In the genomic region with DNA sequence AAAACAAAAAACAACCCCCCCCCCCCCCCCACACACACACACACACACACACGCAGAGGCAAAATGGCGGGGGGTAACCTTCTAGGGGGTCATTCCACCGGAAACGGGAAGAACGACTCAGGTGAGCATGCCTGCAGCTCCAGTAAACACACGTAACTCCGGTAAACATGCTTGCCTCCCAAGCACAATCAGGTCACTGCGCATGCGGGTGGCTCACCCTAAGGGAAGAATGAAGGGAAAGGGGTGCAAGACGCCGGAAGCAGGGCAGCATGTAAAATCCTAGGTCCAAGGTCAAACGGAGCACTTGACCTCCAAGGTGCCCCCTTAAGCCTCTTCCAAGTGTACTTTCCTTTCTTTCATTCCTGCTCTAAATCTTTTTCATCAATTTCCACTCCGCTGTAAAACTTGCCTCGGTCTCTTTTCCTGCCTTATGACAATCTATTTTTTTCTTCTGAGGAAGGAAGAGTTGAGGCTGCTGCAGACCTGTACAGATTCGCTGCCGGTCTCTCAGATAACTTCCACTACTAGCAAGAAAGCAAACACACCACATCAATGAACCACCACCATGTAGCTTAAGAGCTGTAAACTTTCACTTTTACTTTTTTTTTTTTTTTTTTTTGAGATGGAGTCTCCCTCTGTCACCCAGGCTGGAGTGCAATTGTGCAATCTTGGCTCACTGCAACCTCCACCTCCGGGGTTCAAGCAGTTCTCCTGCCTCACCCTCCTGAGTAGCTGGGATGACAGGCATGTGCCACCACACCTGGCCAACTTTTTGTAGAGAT, we compare ENCODE assay signal across 1 cellular context.
TF ChIP-seq lines count a peak whose summit lies in the region.

No MANE protein-coding gene starts in this region.

TF ChIP-seq in GM12878, 131 proteins besides CTCF, POLR2A, EP300 and RAD21 (continued from another document):
- no peak for TF ChIP-seq ZBTB4 (CRISPR knock-in tag; IDR thresholded peaks at IDR 0.05)
- no peak for TF ChIP-seq ZNF207 (IDR thresholded peaks at IDR 0.05; ENCODE audit: borderline replicate concordance)
